8 cellular contexts compared by ENCODE assay signal in the genomic region with DNA sequence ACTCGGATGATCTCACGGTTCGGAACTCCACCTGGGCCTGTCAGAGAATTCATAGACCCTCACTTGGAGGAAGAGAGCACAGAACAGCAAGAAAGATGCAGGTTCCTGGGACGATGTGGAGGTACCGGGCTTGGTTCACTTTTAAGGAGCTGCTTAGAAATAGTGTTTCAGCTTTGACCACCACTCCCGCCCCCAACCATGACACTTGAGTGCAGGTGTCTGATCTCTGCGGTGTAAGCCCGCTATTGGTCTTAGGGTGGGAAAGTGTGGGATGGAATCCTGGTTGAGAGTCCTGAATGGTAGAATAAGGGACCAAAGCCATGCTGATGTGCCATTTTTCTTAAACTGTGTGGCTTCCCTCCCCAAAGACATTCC.
A peak's percentile ranks its signal among the peaks of the same experiment; 100 is the strongest.
DNase-seq lines count a peak whose midpoint lies in the region; ATAC-seq and TF ChIP-seq lines count a peak whose summit lies in the region.

No MANE protein-coding gene starts in this region.

- H3K27ac ChIP-seq in CD8-positive, alpha-beta memory T cell (ENCODE audit: low read depth, low read length) = peak overlapping the region; percentile 35
- H3K27ac ChIP-seq in OCI-LY7 (ENCODE audit: low read depth, low read length, poor library complexity, severe bottlenecking) (no peak overlapping the region), duodenal mucosa (ENCODE audit: low read depth, low read length) (peak overlapping the region; percentile 26)

- H2AFZ ChIP-seq in OCI-LY7 (ENCODE audit: low read length) = peak overlapping the region; percentile 53; the same call in 1 of the 2 replicates

- no peaks in the 10 kb centered on the region for H3K9me3 ChIP-seq in CD8-positive, alpha-beta memory T cell (ENCODE audit: low read length)
- H3K9me3 ChIP-seq in OCI-LY7 (ENCODE audit: low read length) (no peaks in the 10 kb centered on the region), duodenal mucosa (ENCODE audit: control insufficient read depth in 1 of 2, low read length in 2 of 2) (no peaks in the 10 kb centered on the region)

- H3K9me3 Mint-ChIP-seq in CD8-positive, alpha-beta memory T cell = no peaks in the 10 kb centered on the region
- no peaks in the 10 kb centered on the region for H3K9me3 Mint-ChIP-seq in osteocyte (ENCODE audit: unreplicated experiment)

- peak overlapping the region; percentile 73 for H3K4me2 ChIP-seq in OCI-LY7 (ENCODE audit: low read length)

- H3K9ac ChIP-seq in duodenal mucosa (ENCODE audit: low read depth in 1 of 2, low read length in 2 of 2) = no peak overlapping the region

- H3K27me3 ChIP-seq in CD8-positive, alpha-beta memory T cell (ENCODE audit: insufficient read depth, low read length, poor library complexity, severe bottlenecking) = peaks cover 12% of the 10 kb centered on the region
- H3K27me3 ChIP-seq in duodenal mucosa (ENCODE audit: control insufficient read depth in 1 of 2, insufficient read depth in 2 of 2, low read length in 2 of 2) = peaks cover 55 to 62% of the 10 kb centered on the region in 2 donors

- BruUV-seq in OCI-LY7 (replicated peaks; lab: Mats Ljungman, UMichigan) = no TSS peak

- ATAC-seq in HG03354 (IDR thresholded peaks at IDR 0.05; ENCODE audit: poor library complexity, severe bottlenecking, unreplicated experiment) (no peak), GM18907 (IDR thresholded peaks at IDR 0.05; ENCODE audit: unreplicated experiment) (no peak), HG02840 (IDR thresholded peaks at IDR 0.05; ENCODE audit: low FRiP score, unreplicated experiment) (no peak)

- intact Hi-C loops in OCI-LY7 (cut with micrococcal nuclease; ENCODE audit: unreplicated experiment) = no loop called here

- H3K4me1 ChIP-seq in CD8-positive, alpha-beta memory T cell (ENCODE audit: insufficient read depth, low read length) = peaks cover 36% of the 10 kb centered on the region
- peaks cover 22% of the 10 kb centered on the region for H3K4me1 ChIP-seq in OCI-LY7 (ENCODE audit: insufficient read depth, low read length, poor library complexity, severe bottlenecking)
- peaks cover 11% of the 10 kb centered on the region in 2 donors for H3K4me1 ChIP-seq in duodenal mucosa (ENCODE audit: control insufficient read depth in 1 of 2, insufficient read depth in 2 of 2, low read length in 2 of 2)

- H3K36me3 ChIP-seq in CD8-positive, alpha-beta memory T cell (ENCODE audit: insufficient read depth, low read length) = no peaks in the 10 kb centered on the region
- H3K36me3 ChIP-seq in OCI-LY7 (ENCODE audit: insufficient read depth, low read length) = no peaks in the 10 kb centered on the region
- H3K36me3 ChIP-seq in duodenal mucosa (ENCODE audit: control insufficient read depth in 1 of 2, insufficient read depth in 2 of 2, low read length in 2 of 2) = no peaks in the 10 kb centered on the region

- TF ChIP-seq CTCF in OCI-LY7 (conservative IDR thresholded peaks at IDR 0.05; ENCODE audit: low read length) (no peak), osteocyte (IDR thresholded peaks at IDR 0.05) (no peak)

- DNase-seq in CD8-positive, alpha-beta memory T cell = no peak
- DNase-seq in OCI-LY7 (ENCODE audit: low spot score) (no peak), osteocyte (ENCODE audit: extremely low spot score, unreplicated experiment) (no peak), GF-D8 (lab: John Stamatoyannopoulos, UW) (no peak)

- H3K79me2 ChIP-seq in OCI-LY7 (ENCODE audit: insufficient read depth, low read depth, low read length) = no peaks in the 10 kb centered on the region

- H3K27me3 Mint-ChIP-seq in CD8-positive, alpha-beta memory T cell = peaks cover 2 to 40% of the 10 kb centered on the region in 2 donors
- peaks cover 6% of the 10 kb centered on the region for H3K27me3 Mint-ChIP-seq in osteocyte (ENCODE audit: unreplicated experiment)

- H3K27ac Mint-ChIP-seq in CD8-positive, alpha-beta memory T cell = peak overlapping the region; percentile 81 to 95 (median 90)
- peak overlapping the region; percentile 82 for H3K27ac Mint-ChIP-seq in osteocyte (ENCODE audit: unreplicated experiment)

- H3K4me3 Mint-ChIP-seq in CD8-positive, alpha-beta memory T cell = peak overlapping the region; percentile 86 to 99 (median 91)
- H3K4me3 Mint-ChIP-seq in osteocyte (ENCODE audit: unreplicated experiment) = peak overlapping the region; percentile 72

- H3K4me1 Mint-ChIP-seq in CD8-positive, alpha-beta memory T cell = peaks cover 38 to 47% (median 39%) of the 10 kb centered on the region in 3 donors
- peaks cover 38% of the 10 kb centered on the region for H3K4me1 Mint-ChIP-seq in osteocyte (ENCODE audit: unreplicated experiment)

- CTCF ChIA-PET in CD8-positive, alpha-beta memory T cell (lab: Charles Lee) = interaction anchor here (1.3 to 5.3 kb wide), 5 partner anchors 9 to 41 kb away, joined by 3 to 25 read pairs (median 4); no protein-coding TSS in a partner anchor
- CTCF ChIA-PET in OCI-LY7 (lab: Charles Lee; ENCODE audit: unreplicated experiment) = no interaction called here

- POLR2A ChIA-PET in CD8-positive, alpha-beta memory T cell (lab: Charles Lee) = no interaction called here
- POLR2A ChIA-PET in OCI-LY7 (lab: Charles Lee) = interaction anchor here (2.6 kb wide), 1 partner anchor 16 kb away, joined by 17 read pairs; no protein-coding TSS in a partner anchor

- H3K9me2 ChIP-seq in OCI-LY7 (ENCODE audit: insufficient read depth, low read length) = no peaks in the 10 kb centered on the region

- peaks cover 0 to 2% (median 0%) of the 10 kb centered on the region in 3 donors for H3K36me3 Mint-ChIP-seq in CD8-positive, alpha-beta memory T cell
- H3K36me3 Mint-ChIP-seq in osteocyte (ENCODE audit: unreplicated experiment) = no peaks in the 10 kb centered on the region

- H4K20me1 ChIP-seq in OCI-LY7 (ENCODE audit: insufficient read depth, low read length) = no peaks in the 10 kb centered on the region

- H3K4me3 ChIP-seq in CD8-positive, alpha-beta memory T cell (ENCODE audit: low read length) = peak overlapping the region; percentile 54
- H3K4me3 ChIP-seq in OCI-LY7 (ENCODE audit: low read depth, low read length, poor library complexity, severe bottlenecking) = peak overlapping the region; percentile 56
- peak overlapping the region in 1 of 2 donors; percentile 55 for H3K4me3 ChIP-seq in duodenal mucosa (ENCODE audit: low read depth in 1 of 2, low read length in 2 of 2)
